ENCODE assay signal across 8 cellular contexts in genomic region chr19:15432629-15433518, GRCh38. TPM values are rescaled to one million over a fixed set of nuclear protein-coding genes. Genes with fewer than 3 reads are reported as not detected.
DNase-seq lines count a peak whose midpoint lies in the region; ATAC-seq, FAIRE-seq and TF ChIP-seq lines count a peak whose summit lies in the region.

No MANE protein-coding gene starts in this region.

- ATAC-seq in HG02571 (IDR thresholded peaks at IDR 0.05; ENCODE audit: unreplicated experiment): peak; percentile 73

- peaks cover 14% of the 10 kb centered on the region for H3K4me1 Mint-ChIP-seq in astrocyte (ENCODE audit: low read depth, unreplicated experiment)

- no peak for FAIRE-seq in astrocyte (lab: Jason Lieb, UNC)

- TF ChIP-seq CTCF in astrocyte (IDR thresholded peaks at IDR 0.05; ENCODE audit: insufficient read depth, low read depth, low read length) (no peak), uterus (IDR thresholded peaks at IDR 0.05) (peak in 1 of 4 experiments; percentile 15)

- TF ChIP-seq POLR2A in uterus (IDR thresholded peaks at IDR 0.05): peak in 1 of 2 donors; percentile 68

- peaks cover 6% of the 10 kb centered on the region for H3K36me3 Mint-ChIP-seq in astrocyte (ENCODE audit: low read depth, unreplicated experiment)

- no peaks in the 10 kb centered on the region for H3K27me3 Mint-ChIP-seq in astrocyte (ENCODE audit: low read depth, unreplicated experiment)

- peak overlapping the region; percentile 95 for H3K4me3 Mint-ChIP-seq in astrocyte (ENCODE audit: unreplicated experiment)

- H3K27me3 ChIP-seq in astrocyte (ENCODE audit: insufficient read depth, low read length) (no peaks in the 10 kb centered on the region), rectal smooth muscle tissue (ENCODE audit: control insufficient read depth, insufficient read depth, low read length) (no peaks in the 10 kb centered on the region), uterus (no peaks in the 10 kb centered on the region)

- H3K79me2 ChIP-seq in astrocyte (ENCODE audit: insufficient read depth, low read length): peaks cover 48% of the 10 kb centered on the region

- H3K27ac ChIP-seq in astrocyte (ENCODE audit: low read depth, low read length) (peak overlapping the region; percentile 73), rectal smooth muscle tissue (ENCODE audit: low read depth, low read length) (peak overlapping the region; percentile 94), uterus (peak overlapping the region; percentile 87 to 88)

- H3K36me3 ChIP-seq in astrocyte (ENCODE audit: insufficient read depth, low read length) (no peaks in the 10 kb centered on the region), rectal smooth muscle tissue (ENCODE audit: control insufficient read depth, insufficient read depth, low read length) (peaks cover 1% of the 10 kb centered on the region), uterus (no peaks in the 10 kb centered on the region)

- peak overlapping the region; percentile 93 for H3K4me2 ChIP-seq in astrocyte (ENCODE audit: low read length)

- H3K9ac ChIP-seq in astrocyte (ENCODE audit: low read length) (peak overlapping the region; percentile 75), rectal smooth muscle tissue (ENCODE audit: low read length) (peak overlapping the region; percentile 62)

- H2AFZ ChIP-seq in astrocyte (ENCODE audit: low read depth, low read length): peak overlapping the region; percentile 91

- intact Hi-C loops in uterus (cut with DNase I; ENCODE audit: low total_unique reads): no loop called here

- DNase-seq in GM04503 (ENCODE audit: low read depth) (peak; percentile 47), NCI-H1694 (lab: John Stamatoyannopoulos, UW) (peak; percentile 53), T-helper 22 cell (ENCODE audit: low read depth) (peak; percentile 86), astrocyte (ENCODE audit: low read depth) (peak; percentile 83), hepatic stellate cell (ENCODE audit: low spot score) (peak; percentile 97), uterus (peak; percentile 82 to 94)

- peaks cover 2% of the 10 kb centered on the region for H3K9me3 Mint-ChIP-seq in astrocyte (ENCODE audit: unreplicated experiment)

- H4K20me1 ChIP-seq in astrocyte (ENCODE audit: insufficient read depth, low read length): peaks cover 39% of the 10 kb centered on the region

- H3K4me1 ChIP-seq in astrocyte (ENCODE audit: insufficient read depth, low read length) (peaks cover 19% of the 10 kb centered on the region), rectal smooth muscle tissue (ENCODE audit: control insufficient read depth, insufficient read depth, low read length) (peaks cover 13% of the 10 kb centered on the region), uterus (peaks cover 9 to 23% of the 10 kb centered on the region in 2 donors)

- no peaks in the 10 kb centered on the region for H3K9me3 ChIP-seq in astrocyte (ENCODE audit: insufficient read depth, low read depth, low read length)
- H3K9me3 ChIP-seq in uterus: no peaks in the 10 kb centered on the region

- peak overlapping the region; percentile 98 for H3K27ac Mint-ChIP-seq in astrocyte (ENCODE audit: unreplicated experiment)

- peak overlapping the region; percentile 66 for H3K4me3 ChIP-seq in astrocyte (ENCODE audit: insufficient read depth, low read depth, low read length)
- H3K4me3 ChIP-seq in rectal smooth muscle tissue (ENCODE audit: low read length): peak overlapping the region; percentile 93
- H3K4me3 ChIP-seq in uterus: peak overlapping the region; percentile 56 to 70

RNA-seq across cellular contexts. Expression of gene AKAP8L, which starts 14.1 kb away (rescaled TPM):
- total RNA-seq in astrocyte (101 and 105 TPM in 2 replicates), uterus (100 to 1,000 TPM in 2 of 4 donors, 10 to 100 TPM in 2; 82.4 to 157 (median 117) TPM)

RNA-seq across cellular contexts. Expression of gene WIZ, which starts 16.9 kb away (rescaled TPM):
- total RNA-seq in astrocyte (43.8 and 45.3 TPM in 2 replicates), uterus (10 to 100 TPM in 1 of 4 donors, 1 to 10 TPM in 3; 6.5 to 53.9 (median 8.5) TPM)

RNA-seq across cellular contexts. Expression of gene RASAL3, which starts 31.5 kb away (rescaled TPM):
- total RNA-seq in astrocyte (0.14 TPM in 1 of 2 replicates, not detected in the other), uterus (1 to 10 TPM in 2 of 4 donors, under 1 TPM in 1, not detected in 1; 0.51 to 4.3 (median 1.1) TPM)

RNA-seq across cellular contexts. Expression of gene PGLYRP2, which starts 46.4 kb away (rescaled TPM):
- total RNA-seq in astrocyte (not detected in 2 replicates), uterus (not detected)

RNA-seq across cellular contexts. Expression of gene AKAP8, which starts 53.3 kb away (rescaled TPM):
- total RNA-seq in astrocyte (35.6 and 40.1 TPM in 2 replicates), uterus (10 to 100 TPM; 17.1 to 55.6 (median 39.2) TPM)

Comparison
In these comparisons a context has a peak if more than half of its experiments do, and no peak if none do; other contexts are left out.
1. Peak in every context shown above with its lines: DNase-seq, ATAC-seq, H3K4me3 ChIP-seq and H3K27ac ChIP-seq.
2. DNase-seq: peak in every context shown above with its lines; median percentile 97 in hepatic stellate cell; 88 in uterus; 86 in T-helper 22 cell; 83 in astrocyte; 53 in NCI-H1694; 47 in GM04503.